Comparison of ENCODE assay signal across 8 cellular contexts in genomic region chr2:69916151-69916550, GRCh38. TPM values are rescaled to one million over a fixed set of nuclear protein-coding genes. Genes with fewer than 3 reads are reported as not detected.
DNase-seq lines count a peak whose midpoint lies in the region; ATAC-seq, FAIRE-seq and TF ChIP-seq lines count a peak whose summit lies in the region.

No MANE protein-coding gene starts in this region.

- no peak for DNase-seq in heart right ventricle
- DNase-seq in cardiac septum (ENCODE audit: low spot score) = no peak
- no peak for DNase-seq in GM12878 (ENCODE audit: low read depth, low spot score)
- no peak for DNase-seq in mesothelial cell of epicardium (ENCODE audit: low spot score in 2 of 2, unreplicated experiment in 2 of 2)
- DNase-seq in vagina (ENCODE audit: extremely low spot score in 2 of 2) = no peak
- DNase-seq in RWPE1 (ENCODE audit: low spot score) = no peak
- DNase-seq in GDM1 (lab: John Stamatoyannopoulos, UW) = no peak

- H3K4me3 ChIP-seq in heart right ventricle = peak overlapping the region in 8 of 10 donors; percentile 70 to 95 (median 87)
- peak overlapping the region; percentile 89 for H3K4me3 ChIP-seq in GM12878
- peak overlapping the region; percentile 85 to 93 for H3K4me3 ChIP-seq in vagina

- RAD21 ChIA-PET in GM12878 (lab: Charles Lee; ENCODE audit: unreplicated experiment) = interaction anchor here (5.2 to 8.6 kb wide), 4 partner anchors 154 to 228 kb away, joined by 79 to 154 read pairs (median 109); no protein-coding TSS in a partner anchor

- H3K27ac ChIP-seq in heart right ventricle (peak overlapping the region in 4 of 10 donors; percentile 82 to 94 (median 84)), GM12878 (ENCODE audit: control insufficient read depth, insufficient read depth) (no peak overlapping the region), vagina (peak overlapping the region; percentile 96), RWPE1 (no peak overlapping the region)

- H3K27me3 Mint-ChIP-seq in mesothelial cell of epicardium (ENCODE audit: low read depth) = no peaks in the 10 kb centered on the region

- no peaks in the 10 kb centered on the region for H4K20me1 ChIP-seq in GM12878 (ENCODE audit: control insufficient read depth, insufficient read depth)

- H3K4me1 Mint-ChIP-seq in mesothelial cell of epicardium = peaks cover 9% of the 10 kb centered on the region

- TF ChIP-seq POLR2A in GM12878 (IDR thresholded peaks at IDR 0.05; ENCODE audit: low read depth, low read length) = no peak
- no peak for TF ChIP-seq POLR2A in vagina (IDR thresholded peaks at IDR 0.05)

- no peak overlapping the region for H2AFZ ChIP-seq in GM12878 (ENCODE audit: control insufficient read depth, low read depth, low read length)

- CTCF ChIA-PET in GM12878 (lab: Yijun Ruan, JAX) (interaction anchor here (1.0 to 6.5 kb wide), 5 partner anchors 147 to 227 kb away, joined by 3 to 111 read pairs (median 16); no protein-coding TSS in a partner anchor), RWPE1 (lab: Yijun Ruan, JAX) (interaction anchor here (1.2 kb wide), 1 partner anchor 155 kb away, joined by 6 read pairs; no protein-coding TSS in a partner anchor)

- ATAC-seq in heart right ventricle (no peak), GM12878 (no peak), GM18858 (IDR thresholded peaks at IDR 0.05; ENCODE audit: unreplicated experiment) (no peak)

- peaks cover 8% of the 10 kb centered on the region for H3K79me2 ChIP-seq in GM12878 (ENCODE audit: control insufficient read depth, insufficient read depth, low read length)

- peak overlapping the region; percentile 85; the same call in 1 of the 2 replicates for H3K4me2 ChIP-seq in GM12878 (ENCODE audit: control insufficient read depth, insufficient read depth)

- no peak for TF ChIP-seq RAD21 in GM12878 (IDR thresholded peaks at IDR 0.05; ENCODE audit: insufficient read depth, low read depth, low read length)

- H3K4me3 Mint-ChIP-seq in mesothelial cell of epicardium = peak overlapping the region; percentile 67

- no peak for TF ChIP-seq CTCF in heart right ventricle (IDR thresholded peaks at IDR 0.05)
- no peak for TF ChIP-seq CTCF in GM12878 (IDR thresholded peaks at IDR 0.05 in 2 of 3, conservative IDR thresholded peaks at IDR 0.05 in 1 of 3; ENCODE audit: control insufficient read depth in 2 of 3, extremely low read depth in 1 of 3, insufficient read depth in 1 of 3, low read depth in 3 of 3, low read length in 3 of 3)
- TF ChIP-seq CTCF in mesothelial cell of epicardium (IDR thresholded peaks at IDR 0.05; ENCODE audit: unreplicated experiment) = no peak
- TF ChIP-seq CTCF in vagina (IDR thresholded peaks at IDR 0.05) = no peak
- no peak for TF ChIP-seq CTCF in RWPE1 (conservative IDR thresholded peaks at IDR 0.05; ENCODE audit: low read depth)

- H3K36me3 Mint-ChIP-seq in mesothelial cell of epicardium = peaks cover 4% of the 10 kb centered on the region

- in situ Hi-C loops in GM12878 (cut with MboI) = loop anchor here (5.0 kb wide), 1 partner anchor 156 kb away; no protein-coding TSS in a partner anchor

- 41 to 54% methylated on average over 2 of the region's 2 CpGs for WGBS in heart right ventricle, 2 donors
- 92% methylated on average over 2 of the region's 2 CpGs for whole genome bisulfite sequencing in GM12878 (ENCODE audit: insufficient coverage, insufficient replicate concordance, low lambda C conversion rate, missing lambda C conversion rate)

- TF ChIP-seq EP300 in GM12878 (IDR thresholded peaks at IDR 0.05; ENCODE audit: borderline replicate concordance in 1 of 2, control insufficient read depth in 1 of 2, low read depth in 2 of 2, low read length in 2 of 2) = no peak

- POLR2A ChIA-PET in GM12878 (lab: Charles Lee) = interaction anchor here (0.8 to 6.2 kb wide), 3 partner anchors 154 to 185 kb away, joined by 4 to 75 read pairs (median 9); no protein-coding TSS in a partner anchor
- POLR2A ChIA-PET in RWPE1 (lab: Yijun Ruan, JAX; ENCODE audit: low non-redundant PET) = interaction anchor here (0.6 to 2.7 kb wide), 4 partner anchors 168 to 349 kb away, joined by 3 to 18 read pairs (median 4); no protein-coding TSS in a partner anchor

- no peak for FAIRE-seq in GM12878 (lab: Jason Lieb, UNC)

- TSS peak; percentile 45 for BruUV-seq in GM12878 (replicated peaks; lab: Mats Ljungman, UMichigan)

- H3K36me3 ChIP-seq in heart right ventricle (peaks cover 0 to 57% (median 0%) of the 10 kb centered on the region in 9 donors), GM12878 (ENCODE audit: control insufficient read depth in 2 of 2, insufficient read depth in 2 of 2, low read length in 1 of 2) (no peaks in the 10 kb centered on the region), vagina (peaks cover 0 to 19% of the 10 kb centered on the region in 2 donors)

- peak overlapping the region; percentile 77 for H3K9ac ChIP-seq in GM12878 (ENCODE audit: control insufficient read depth, insufficient read depth, low read length)

- H3K9me3 Mint-ChIP-seq in mesothelial cell of epicardium = no peaks in the 10 kb centered on the region

- H3K27ac Mint-ChIP-seq in mesothelial cell of epicardium = no peak overlapping the region

- H3K4me1 ChIP-seq in heart right ventricle = peaks cover 0 to 59% (median 34%) of the 10 kb centered on the region in 9 donors
- peaks cover 8% of the 10 kb centered on the region; the same call in 1 of the 2 replicates for H3K4me1 ChIP-seq in GM12878 (ENCODE audit: control insufficient read depth, insufficient read depth, low read length)
- peaks cover 28% of the 10 kb centered on the region for H3K4me1 ChIP-seq in vagina

- intact Hi-C loops in heart right ventricle (cut with DNase I) = loop anchor here in 6 of 10 donors (5.0 to 10.0 kb wide), 5 partner anchors 156 to 379 kb away; partner anchors contain the start of genes PCBP1 (in 2 of the 6) and SNRPG (in 2 of the 6)
- intact Hi-C loops in cardiac septum (cut with DNase I) = no loop called here
- intact Hi-C loops in GM12878 (cut with micrococcal nuclease; ENCODE audit: unreplicated experiment) = loop anchor here (10.0 kb wide), 1 partner anchor 699 kb away; no protein-coding TSS in a partner anchor
- intact Hi-C loops in vagina (cut with DNase I) = loop anchor here (5.0 kb wide), 1 partner anchor 156 kb away; no protein-coding TSS in a partner anchor

- SMC1A ChIA-PET in GM12878 (lab: Charles Lee; ENCODE audit: uncharacterized antibody, unreplicated experiment) = interaction anchor here (0.8 to 8.9 kb wide), 7 partner anchors 22 to 376 kb away, joined by 3 to 126 read pairs (median 24); partner anchors contain the start of genes PCBP1 and SNRPG

- H3K27me3 ChIP-seq in heart right ventricle (no peaks in the 10 kb centered on the region), GM12878 (replicated peaks in 1 of 2; ENCODE audit: control insufficient read depth in 2 of 2, insufficient read depth in 2 of 2, low read length in 1 of 2) (no peaks in the 10 kb centered on the region), vagina (no peaks in the 10 kb centered on the region)

- H3K9me3 ChIP-seq in heart right ventricle = no peaks in the 10 kb centered on the region
- no peaks in the 10 kb centered on the region for H3K9me3 ChIP-seq in GM12878 (replicated peaks; ENCODE audit: control insufficient read depth, insufficient read depth, low read length)
- H3K9me3 ChIP-seq in vagina = no peaks in the 10 kb centered on the region

RNA-seq across cellular contexts. Expression of gene MXD1, which starts 1.2 kb away (rescaled TPM):
- total RNA-seq in heart right ventricle (10 to 100 TPM in 2 of 10 donors, 1 to 10 TPM in 8; 4.4 to 11.6 (median 6.6) TPM), cardiac septum (6.2 TPM), GM12878 (2014; rRNA removed) (2.7 and 3.4 TPM in 2 replicates), GM12878 (2014; rRNA removed; fragmentation: Illumina TruSeq; extraction: Trizol) (1.8 and 2.2 TPM in 2 replicates), GM12878 (2021) (5.3 and 5.5 TPM in 2 replicates), mesothelial cell of epicardium (8.7 to 10.4 TPM (median 9.7 TPM) in 3 replicates), vagina (55.2 TPM)
- polyA plus RNA-seq in heart right ventricle (1 to 10 TPM; 2.0 to 2.3 TPM), GM12878 (2011; rRNA removed) (9.9 and 10.2 TPM in 2 replicates), GM12878 (2014; fragmentation: Illumina TruSeq; extraction: Trizol) (3.2 and 3.4 TPM in 2 replicates), GM12878 (2014; fragmentation: Nextera tagmentation; extraction: Ambion mirVana) (1 to 10 TPM; 2.5 to 2.7 TPM), GM12878 (2014; rRNA removed) (2.6 and 3.0 TPM in 2 replicates), GM12878 (2016; fragmentation: Nextera tagmentation; extraction: Ambion mirVana) (1 to 10 TPM; 4.5 to 5.5 TPM)
- 11.5 and 13.8 TPM in 2 replicates for total RNA-seq in GM12878 (2013; cell fraction: nucleolus; rRNA removed)
- polyA plus RNA-seq in GM12878 (2011; ENCODE audit: low read depth) = 3.0 TPM
- 3.3 and 4.7 TPM in 2 replicates for polyA plus RNA-seq in GM12878 (2011; cell fraction: cytosol; rRNA removed)
- 5.6 and 11.5 TPM in 2 replicates for polyA plus RNA-seq in GM12878 (2011; cell fraction: nucleus; rRNA removed)
- 5.3 and 5.5 TPM in 2 replicates for polyA plus RNA-seq in GM12878 (2012)
- polyA minus RNA-seq in GM12878 (2011; rRNA and poly(A)+ RNA removed) = 4.0 and 4.3 TPM in 2 replicates
- polyA minus RNA-seq in GM12878 (2011; cell fraction: cytosol; rRNA and poly(A)+ RNA removed) = 4.0 and 4.8 TPM in 2 replicates
- 3.4 and 4.5 TPM in 2 replicates for polyA minus RNA-seq in GM12878 (2011; cell fraction: nucleus; rRNA and poly(A)+ RNA removed)

RNA-seq across cellular contexts. Expression of gene SNRNP27, which starts 22.4 kb away (rescaled TPM):
- total RNA-seq in heart right ventricle (10 to 100 TPM; 47.0 to 68.4 (median 53.7) TPM), cardiac septum (48.6 TPM), GM12878 (2014; rRNA removed) (33.2 and 41.0 TPM in 2 replicates), GM12878 (2014; rRNA removed; fragmentation: Illumina TruSeq; extraction: Trizol) (49.8 and 52.7 TPM in 2 replicates), GM12878 (2021) (35.6 and 37.4 TPM in 2 replicates), mesothelial cell of epicardium (44.4 to 48.7 TPM (median 45.6 TPM) in 3 replicates), vagina (62.9 TPM)
- polyA plus RNA-seq in heart right ventricle (10 to 100 TPM; 34.5 to 56.7 TPM), GM12878 (2011; rRNA removed) (52.1 and 88.6 TPM in 2 replicates), GM12878 (2014; fragmentation: Illumina TruSeq; extraction: Trizol) (49.2 and 66.8 TPM in 2 replicates), GM12878 (2014; fragmentation: Nextera tagmentation; extraction: Ambion mirVana) (10 to 100 TPM; 30.6 to 30.9 TPM), GM12878 (2014; rRNA removed) (34.5 and 46.3 TPM in 2 replicates), GM12878 (2016; fragmentation: Nextera tagmentation; extraction: Ambion mirVana) (10 to 100 TPM; 77.6 to 89.5 TPM)
- 34.6 and 37.5 TPM in 2 replicates for total RNA-seq in GM12878 (2013; cell fraction: nucleolus; rRNA removed)
- polyA plus RNA-seq in GM12878 (2011; ENCODE audit: low read depth) = 6.9 TPM
- 22.6 and 23.0 TPM in 2 replicates for polyA plus RNA-seq in GM12878 (2011; cell fraction: cytosol; rRNA removed)
- 27.8 and 30.8 TPM in 2 replicates for polyA plus RNA-seq in GM12878 (2011; cell fraction: nucleus; rRNA removed)
- polyA plus RNA-seq in GM12878 (2012) = 29.5 and 36.5 TPM in 2 replicates
- 4.3 and 6.6 TPM in 2 replicates for polyA minus RNA-seq in GM12878 (2011; rRNA and poly(A)+ RNA removed)
- 5.9 and 7.2 TPM in 2 replicates for polyA minus RNA-seq in GM12878 (2011; cell fraction: cytosol; rRNA and poly(A)+ RNA removed)
- polyA minus RNA-seq in GM12878 (2011; cell fraction: nucleus; rRNA and poly(A)+ RNA removed) = 4.8 and 6.1 TPM in 2 replicates

RNA-seq across cellular contexts. Expression of gene ASPRV1, which starts 45.3 kb away (rescaled TPM):
- total RNA-seq in heart right ventricle (1 to 10 TPM in 4 of 10 donors, under 1 TPM in 6; 0.36 to 1.3 (median 0.77) TPM), cardiac septum (0.81 TPM), GM12878 (2014; rRNA removed) (0.11 and 0.38 TPM in 2 replicates), GM12878 (2014; rRNA removed; fragmentation: Illumina TruSeq; extraction: Trizol) (0.23 and 0.27 TPM in 2 replicates), GM12878 (2021) (0.53 and 0.59 TPM in 2 replicates), mesothelial cell of epicardium (2.6 to 3.6 TPM (median 3.5 TPM) in 3 replicates), vagina (0.49 TPM)
- polyA plus RNA-seq in heart right ventricle (1 to 10 TPM; 1.0 to 1.5 TPM), GM12878 (2011; rRNA removed) (0.97 and 1.1 TPM in 2 replicates), GM12878 (2014; fragmentation: Illumina TruSeq; extraction: Trizol) (0.29 and 0.33 TPM in 2 replicates), GM12878 (2014; fragmentation: Nextera tagmentation; extraction: Ambion mirVana) (under 1 TPM; 0.11 to 0.16 TPM), GM12878 (2014; rRNA removed) (0.37 and 0.44 TPM in 2 replicates), GM12878 (2016; fragmentation: Nextera tagmentation; extraction: Ambion mirVana) (under 1 TPM; 0.60 to 0.64 TPM)
- total RNA-seq in GM12878 (2013; cell fraction: nucleolus; rRNA removed) = 14.4 and 17.1 TPM in 2 replicates
- 0.29 TPM for polyA plus RNA-seq in GM12878 (2011; ENCODE audit: low read depth)
- 1.1 and 1.6 TPM in 2 replicates for polyA plus RNA-seq in GM12878 (2011; cell fraction: cytosol; rRNA removed)
- 2.4 and 3.2 TPM in 2 replicates for polyA plus RNA-seq in GM12878 (2011; cell fraction: nucleus; rRNA removed)
- polyA plus RNA-seq in GM12878 (2012) = 0.65 and 0.77 TPM in 2 replicates
- polyA minus RNA-seq in GM12878 (2011; rRNA and poly(A)+ RNA removed) = 0.88 and 2.8 TPM in 2 replicates
- 0.42 and 0.67 TPM in 2 replicates for polyA minus RNA-seq in GM12878 (2011; cell fraction: cytosol; rRNA and poly(A)+ RNA removed)
- polyA minus RNA-seq in GM12878 (2011; cell fraction: nucleus; rRNA and poly(A)+ RNA removed) = 0.85 and 1.1 TPM in 2 replicates
